ENCODE assay signal across 23 cellular contexts in the genomic region with DNA sequence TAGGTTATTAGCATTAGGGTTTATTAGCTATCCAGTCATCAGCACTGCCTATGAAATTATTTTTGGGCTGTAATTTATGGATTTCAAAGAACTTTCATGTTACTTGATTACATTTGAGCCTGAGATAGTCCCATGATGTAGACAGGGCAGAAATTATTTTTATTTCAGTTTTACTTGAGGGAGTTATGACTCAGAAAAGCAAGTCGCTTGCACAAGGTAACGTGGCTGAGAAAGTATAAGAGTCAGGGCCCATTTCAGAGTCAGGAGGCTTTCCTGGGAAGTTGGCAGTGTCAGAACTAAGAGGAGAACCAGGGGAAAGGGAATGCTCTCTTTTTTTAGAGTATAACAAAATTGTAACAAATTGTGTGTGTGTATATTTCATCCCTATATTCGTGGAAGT. TPM values are rescaled to one million over a fixed set of nuclear protein-coding genes. Genes with fewer than 3 reads are reported as not detected.
DNase-seq lines count a peak whose midpoint lies in the region; ATAC-seq and TF ChIP-seq lines count a peak whose summit lies in the region.
"Had no signal": no experiment of that assay in that cellular context is flagged by ENCODE, and none has a peak within 500 bp of the region (broad histone marks: within the 10 kb centered on the region; RNA-seq: fewer than 3 reads in every experiment).

No MANE protein-coding gene starts in this region.

- H3K4me3 ChIP-seq in CD8-positive, alpha-beta memory T cell (ENCODE audit: low read length) = no peak overlapping the region
- no peak overlapping the region for H3K4me3 ChIP-seq in prostate gland
- H3K4me3 ChIP-seq: HAP-1, hepatocyte, lower lobe of right lung, SK-N-MC, transverse colon had no signal

- H3K9me3 ChIP-seq in CD4-positive, alpha-beta T cell (ENCODE audit: control insufficient read depth, low read length) = no peaks in the 10 kb centered on the region
- H3K9me3 ChIP-seq in CD8-positive, alpha-beta memory T cell (ENCODE audit: low read length) = no peaks in the 10 kb centered on the region
- H3K9me3 ChIP-seq in prostate gland = no peaks in the 10 kb centered on the region
- H3K9me3 ChIP-seq: HAP-1, lower lobe of right lung, transverse colon had no signal

- whole genome bisulfite sequencing in prostate gland = 93% methylated on average over 3 of the region's 3 CpGs

- peaks cover 100% of the 10 kb centered on the region for H3K36me3 Mint-ChIP-seq in CD4-positive, alpha-beta T cell (ENCODE audit: low read depth)
- H3K36me3 Mint-ChIP-seq in CD8-positive, alpha-beta memory T cell = peaks cover 28 to 95% (median 53%) of the 10 kb centered on the region in 3 donors
- peaks cover 96% of the 10 kb centered on the region for H3K36me3 Mint-ChIP-seq in activated CD4-positive, alpha-beta memory T cell treated with anti-CD3 and anti-CD28 coated beads, Interleukin-2, amount 10 ng/mL, durations not matched to agents 7 days and 5 days (ENCODE audit: low read depth)
- H3K36me3 Mint-ChIP-seq in immature natural killer cell = peaks cover 32 to 76% (median 59%) of the 10 kb centered on the region in 3 donors

- DNase-seq in CD4-positive, alpha-beta T cell = no peak
- no peak for DNase-seq in CD8-positive, alpha-beta memory T cell
- DNase-seq in activated CD4-positive, alpha-beta memory T cell treated with anti-CD3 and anti-CD28 coated beads, Interleukin-2, amount 10 ng/mL, durations not matched to agents 7 days and 5 days = no peak
- DNase-seq in immature natural killer cell (no peak), prostate gland (ENCODE audit: low spot score) (no peak), left colon (no peak)
- DNase-seq: activated B cell treated with CpG ODN at 0.5 μM for 24 hours; cerebellar nuclear complex; DMS79; foreskin melanocyte; lower lobe of right lung; NCI-H1436 treated with DMSO at 0.1 percent for 48 hours; NCI-H524; nucleus accumbens; small intestine; stimulated activated CD4-positive, alpha-beta T cell treated with anti-CD3 and anti-CD28 coated beads, Interleukin-2, amount 100 ng/mL, for 48 hours; stimulated activated naive CD4-positive, alpha-beta T cell treated with Interleukin-2 at 50 U/mL for 16 hours; T-helper 9 cell; transverse colon had no signal

- no peak for TF ChIP-seq POLR2A in prostate gland (IDR thresholded peaks at IDR 0.05)

- H3K4me1 ChIP-seq in CD8-positive, alpha-beta memory T cell (ENCODE audit: insufficient read depth, low read length) = peaks cover 21% of the 10 kb centered on the region
- H3K4me1 ChIP-seq in prostate gland (replicated peaks) = no peaks in the 10 kb centered on the region
- H3K4me1 ChIP-seq: lower lobe of right lung, transverse colon had no signal

- no peak for TF ChIP-seq CTCF in CD4-positive, alpha-beta T cell (IDR thresholded peaks at IDR 0.05)
- no peak for TF ChIP-seq CTCF in prostate gland (IDR thresholded peaks at IDR 0.05)

- CTCF ChIA-PET in CD4-positive, alpha-beta T cell (lab: Charles Lee) = no interaction called here
- CTCF ChIA-PET in CD8-positive, alpha-beta memory T cell (lab: Charles Lee) = no interaction called here
- CTCF ChIA-PET in activated CD4-positive, alpha-beta memory T cell treated with anti-CD3 and anti-CD28 coated beads, Interleukin-2, amount 10 ng/mL, durations not matched to agents 7 days and 5 days (lab: Charles Lee) = interaction anchor here (0.6 to 1.8 kb wide), 4 partner anchors 11 to 402 kb away, joined by 3 to 4 read pairs (median 3); no protein-coding TSS in a partner anchor

- no peaks in the 10 kb centered on the region for H3K27me3 Mint-ChIP-seq in CD4-positive, alpha-beta T cell
- H3K27me3 Mint-ChIP-seq in CD8-positive, alpha-beta memory T cell = peaks cover 0 to 3% of the 10 kb centered on the region in 2 donors
- no peaks in the 10 kb centered on the region for H3K27me3 Mint-ChIP-seq in activated CD4-positive, alpha-beta memory T cell treated with anti-CD3 and anti-CD28 coated beads, Interleukin-2, amount 10 ng/mL, durations not matched to agents 7 days and 5 days
- peaks cover 1 to 13% (median 2%) of the 10 kb centered on the region in 3 donors for H3K27me3 Mint-ChIP-seq in immature natural killer cell (ENCODE audit: low read depth in 3 of 3)

- H3K27ac ChIP-seq in CD4-positive, alpha-beta T cell (ENCODE audit: low read depth, low read length) = no peak overlapping the region
- H3K27ac ChIP-seq in CD8-positive, alpha-beta memory T cell (ENCODE audit: low read depth, low read length) = no peak overlapping the region
- no peak overlapping the region for H3K27ac ChIP-seq in prostate gland
- H3K27ac ChIP-seq: hepatocyte, lower lobe of right lung, SK-N-MC, transverse colon had no signal

- H3K27ac Mint-ChIP-seq in CD4-positive, alpha-beta T cell = peak overlapping the region; percentile 6
- H3K27ac Mint-ChIP-seq in CD8-positive, alpha-beta memory T cell = peak overlapping the region in 7 of 8 donors; percentile 13 to 91 (median 83)
- H3K27ac Mint-ChIP-seq in activated CD4-positive, alpha-beta memory T cell treated with anti-CD3 and anti-CD28 coated beads, Interleukin-2, amount 10 ng/mL, durations not matched to agents 7 days and 5 days = peak overlapping the region; percentile 70
- peak overlapping the region in 5 of 6 donors; percentile 5 to 47 (median 27) for H3K27ac Mint-ChIP-seq in immature natural killer cell
- H3K27ac Mint-ChIP-seq: activated B cell treated with CpG ODN at 0.5 μM for 24 hours had no signal

- H3K27me3 ChIP-seq in CD4-positive, alpha-beta T cell (ENCODE audit: control insufficient read depth, insufficient read depth, low read length) = no peaks in the 10 kb centered on the region
- no peaks in the 10 kb centered on the region for H3K27me3 ChIP-seq in CD8-positive, alpha-beta memory T cell (ENCODE audit: insufficient read depth, low read length, poor library complexity, severe bottlenecking)
- H3K27me3 ChIP-seq in prostate gland (replicated peaks; ENCODE audit: insufficient read depth) = no peaks in the 10 kb centered on the region
- H3K27me3 ChIP-seq: hepatocyte had no signal

- ATAC-seq in CD4-positive, alpha-beta T cell (ENCODE audit: poor library complexity) = no peak
- ATAC-seq in GM21360 (IDR thresholded peaks at IDR 0.05; ENCODE audit: unreplicated experiment) = no peak
- no peak for ATAC-seq in left colon
- ATAC-seq: lower lobe of right lung had no signal

- POLR2A ChIA-PET in CD4-positive, alpha-beta T cell (lab: Charles Lee) = interaction anchor here (1.0 to 2.2 kb wide), 3 partner anchors 10 to 66 kb away, joined by 4 to 7 read pairs (median 4); no protein-coding TSS in a partner anchor
- POLR2A ChIA-PET in CD8-positive, alpha-beta memory T cell (lab: Charles Lee) = interaction anchor here (0.5 to 1.4 kb wide), 2 partner anchors 10 to 22 kb away, joined by 3 to 9 read pairs; no protein-coding TSS in a partner anchor
- POLR2A ChIA-PET in activated CD4-positive, alpha-beta memory T cell treated with anti-CD3 and anti-CD28 coated beads, Interleukin-2, amount 10 ng/mL, durations not matched to agents 7 days and 5 days (lab: Charles Lee) = interaction anchor here (1.2 to 3.6 kb wide), 7 partner anchors 9 to 332 kb away, joined by 3 to 38 read pairs (median 4); no protein-coding TSS in a partner anchor

- H3K4me1 Mint-ChIP-seq in CD4-positive, alpha-beta T cell (ENCODE audit: low read depth) = peaks cover 84% of the 10 kb centered on the region
- H3K4me1 Mint-ChIP-seq in CD8-positive, alpha-beta memory T cell = peaks cover 53 to 86% (median 84%) of the 10 kb centered on the region in 3 donors
- peaks cover 82% of the 10 kb centered on the region for H3K4me1 Mint-ChIP-seq in activated CD4-positive, alpha-beta memory T cell treated with anti-CD3 and anti-CD28 coated beads, Interleukin-2, amount 10 ng/mL, durations not matched to agents 7 days and 5 days
- H3K4me1 Mint-ChIP-seq in immature natural killer cell = peaks cover 61 to 93% of the 10 kb centered on the region in 2 donors
- H3K4me1 Mint-ChIP-seq: activated B cell treated with CpG ODN at 0.5 μM for 24 hours had no signal

- H3K9me3 Mint-ChIP-seq in CD4-positive, alpha-beta T cell = no peaks in the 10 kb centered on the region
- H3K9me3 Mint-ChIP-seq in CD8-positive, alpha-beta memory T cell = no peaks in the 10 kb centered on the region
- H3K9me3 Mint-ChIP-seq in activated CD4-positive, alpha-beta memory T cell treated with anti-CD3 and anti-CD28 coated beads, Interleukin-2, amount 10 ng/mL, durations not matched to agents 7 days and 5 days = no peaks in the 10 kb centered on the region
- H3K9me3 Mint-ChIP-seq in immature natural killer cell = no peaks in the 10 kb centered on the region
- H3K9me3 Mint-ChIP-seq: activated B cell treated with CpG ODN at 0.5 μM for 24 hours had no signal

- H3K4me3 Mint-ChIP-seq in CD4-positive, alpha-beta T cell = no peak overlapping the region
- H3K4me3 Mint-ChIP-seq in CD8-positive, alpha-beta memory T cell = peak overlapping the region in 1 of 7 donors; percentile 38
- no peak overlapping the region for H3K4me3 Mint-ChIP-seq in activated CD4-positive, alpha-beta memory T cell treated with anti-CD3 and anti-CD28 coated beads, Interleukin-2, amount 10 ng/mL, durations not matched to agents 7 days and 5 days
- H3K4me3 Mint-ChIP-seq in immature natural killer cell = no peak overlapping the region
- H3K4me3 Mint-ChIP-seq: activated B cell treated with CpG ODN at 0.5 μM for 24 hours had no signal

- H3K36me3 ChIP-seq in CD8-positive, alpha-beta memory T cell (ENCODE audit: insufficient read depth, low read length) = peaks cover 77% of the 10 kb centered on the region
- H3K36me3 ChIP-seq in prostate gland = no peaks in the 10 kb centered on the region
- H3K36me3 ChIP-seq: transverse colon had no signal

- intact Hi-C loops in CD4-positive, alpha-beta T cell (cut with DNase I, micrococcal nuclease) = no loop called here
- intact Hi-C loops in prostate gland (cut with DNase I) = no loop called here
- intact Hi-C loops in left colon (cut with DNase I, micrococcal nuclease) = no loop called here

RNA-seq across cellular contexts. Expression of gene GATA3, which starts 16.5 kb away (rescaled TPM):
- 100 to 1,000 TPM; 128 to 141 TPM for total RNA-seq in CD4-positive, alpha-beta T cell
- total RNA-seq in CD8-positive, alpha-beta memory T cell = 10 to 100 TPM; 48.9 to 53.3 TPM
- 58.6 TPM for polyA plus RNA-seq in CD8-positive, alpha-beta memory T cell
- 100 to 1,000 TPM; 112 TPM for total RNA-seq in activated CD4-positive, alpha-beta memory T cell treated with anti-CD3 and anti-CD28 coated beads, Interleukin-2, amount 10 ng/mL, durations not matched to agents 7 days and 5 days
- 10 to 100 TPM; 27.2 to 52.1 (median 36.8) TPM for polyA plus RNA-seq in immature natural killer cell
- 10 to 100 TPM; 10.4 to 19.9 TPM for total RNA-seq in prostate gland
- under 1 TPM; 0.27 to 0.78 TPM for total RNA-seq in left colon

Comparison
In these comparisons a context has a peak if more than half of its experiments do, and no peak if none do; other contexts are left out.
1. H3K27ac Mint-ChIP-seq: peak in every context shown above with its lines; median percentile 83 in CD8-positive, alpha-beta memory T cell; 70 in activated CD4-positive, alpha-beta memory T cell treated with anti-CD3 and anti-CD28 coated beads, Interleukin-2, amount 10 ng/mL, durations not matched to agents 7 days and 5 days; 27 in immature natural killer cell; 6 in CD4-positive, alpha-beta T cell.
2. RNA of gene GATA3, which starts 16.5 kb away (total RNA-seq): 128 to 141 TPM in CD4-positive, alpha-beta T cell, 112 TPM in activated CD4-positive, alpha-beta memory T cell treated with anti-CD3 and anti-CD28 coated beads, Interleukin-2, amount 10 ng/mL, durations not matched to agents 7 days and 5 days, 48.9 to 53.3 TPM in CD8-positive, alpha-beta memory T cell and 10.4 to 19.9 TPM in prostate gland; 0.27 to 0.78 TPM in left colon; every median in the first group is over 4 times any median in the second.